ENCODE assay signal across 24 cellular contexts in the genomic region with DNA sequence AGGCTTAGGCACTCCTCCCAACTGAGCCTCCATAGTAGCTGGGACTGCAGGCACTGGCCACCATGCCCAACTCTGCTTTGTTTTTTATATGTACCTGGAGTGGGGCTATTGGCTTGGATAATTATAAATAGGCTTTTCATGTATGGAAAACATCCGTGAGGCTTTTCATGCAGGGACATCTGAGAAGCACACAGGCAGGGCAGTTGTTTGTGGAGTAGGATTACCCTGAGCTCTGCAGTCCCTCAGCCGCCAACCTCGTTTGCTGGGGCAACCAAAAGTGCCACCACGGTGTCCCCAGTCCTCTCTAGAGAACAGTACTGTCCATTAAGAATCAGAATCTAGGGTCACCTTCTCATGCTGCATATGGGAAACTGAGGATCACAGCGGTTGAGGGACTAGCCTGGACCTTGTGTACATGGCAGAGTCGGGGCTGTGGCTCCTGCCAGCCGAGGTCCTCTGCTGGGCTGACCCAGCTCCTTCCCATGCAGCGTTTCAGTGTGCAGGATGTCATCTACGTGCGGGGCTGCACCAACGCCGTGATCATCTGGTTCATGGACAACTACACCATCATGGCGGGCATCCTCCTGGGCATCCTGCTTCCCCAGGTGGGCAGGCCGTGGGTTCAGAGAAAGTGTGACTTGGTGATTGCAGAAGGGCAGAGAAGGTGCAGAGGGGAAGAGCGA. TPM values are rescaled to one million over a fixed set of nuclear protein-coding genes. Genes with fewer than 3 reads are reported as not detected.
A peak's percentile ranks its signal among the peaks of the same experiment; 100 is the strongest.
DNase-seq lines count a peak whose midpoint lies in the region; ATAC-seq and TF ChIP-seq lines count a peak whose summit lies in the region.
"Had no signal": no experiment of that assay in that cellular context is flagged by ENCODE, and none has a peak within 500 bp of the region (broad histone marks: within the 10 kb centered on the region; RNA-seq: fewer than 3 reads in every experiment).

No MANE protein-coding gene starts in this region.

- H3K4me3 Mint-ChIP-seq in T-helper 17 cell, result no peak overlapping the region
- H3K4me3 Mint-ChIP-seq in naive thymus-derived CD8-positive, alpha-beta T cell, result peak overlapping the region in 2 of 10 donors; percentile 4 to 12
- H3K4me3 Mint-ChIP-seq in stimulated activated effector memory CD8-positive, alpha-beta T cell treated with anti-CD3 and anti-CD28 coated beads, Interleukin-12 subunit alpha, Interleukin-12 subunit beta, amount 100 ng/mL, for 72 hours, result no peak overlapping the region
- H3K4me3 Mint-ChIP-seq: immature natural killer cell had no signal

- no peaks in the 10 kb centered on the region for H3K36me3 Mint-ChIP-seq in T-helper 17 cell (ENCODE audit: low read depth)
- no peaks in the 10 kb centered on the region for H3K36me3 Mint-ChIP-seq in naive thymus-derived CD8-positive, alpha-beta T cell
- H3K36me3 Mint-ChIP-seq in stimulated activated effector memory CD8-positive, alpha-beta T cell treated with anti-CD3 and anti-CD28 coated beads, Interleukin-12 subunit alpha, Interleukin-12 subunit beta, amount 100 ng/mL, for 72 hours, result peaks cover 6% of the 10 kb centered on the region
- H3K36me3 Mint-ChIP-seq: activated naive CD4-positive, alpha-beta T cell treated with anti-CD3 and anti-CD28 coated beads, Interleukin-2, amount 50 U/mL, for 72 hours; immature natural killer cell had no signal

- peak overlapping the region; percentile 96 for H3K27ac Mint-ChIP-seq in T-helper 17 cell
- peak overlapping the region in 6 of 10 donors; percentile 16 to 77 (median 52) for H3K27ac Mint-ChIP-seq in naive thymus-derived CD8-positive, alpha-beta T cell
- peak overlapping the region; percentile 92 for H3K27ac Mint-ChIP-seq in stimulated activated effector memory CD8-positive, alpha-beta T cell treated with anti-CD3 and anti-CD28 coated beads, Interleukin-12 subunit alpha, Interleukin-12 subunit beta, amount 100 ng/mL, for 72 hours
- H3K27ac Mint-ChIP-seq: immature natural killer cell had no signal

- ATAC-seq in T-helper 17 cell, result no peak
- ATAC-seq in naive thymus-derived CD8-positive, alpha-beta T cell, result no peak
- ATAC-seq in stimulated activated effector memory CD8-positive, alpha-beta T cell treated with anti-CD3 and anti-CD28 coated beads, Interleukin-12 subunit alpha, Interleukin-12 subunit beta, amount 100 ng/mL, for 72 hours, result no peak
- ATAC-seq: activated naive CD4-positive, alpha-beta T cell treated with anti-CD3 and anti-CD28 coated beads, Interleukin-2, amount 50 U/mL, for 72 hours; HCT116 had no signal

- H3K27me3 Mint-ChIP-seq in T-helper 17 cell, result no peaks in the 10 kb centered on the region
- no peaks in the 10 kb centered on the region for H3K27me3 Mint-ChIP-seq in naive thymus-derived CD8-positive, alpha-beta T cell

- POLR2A ChIA-PET in naive thymus-derived CD8-positive, alpha-beta T cell (lab: Charles Lee), result interaction anchor here (1.2 kb wide), 1 partner anchor 99 kb away, joined by 3 read pairs; no protein-coding TSS in a partner anchor
- POLR2A ChIA-PET in RWPE1 (lab: Yijun Ruan, JAX; ENCODE audit: low non-redundant PET), result no interaction called here

- no peaks in the 10 kb centered on the region for H3K9me3 ChIP-seq in T-helper 17 cell (ENCODE audit: control insufficient read depth, low read length, poor library complexity, severe bottlenecking)
- H3K9me3 ChIP-seq: heart left ventricle, tibial artery had no signal

- peak; percentile 5 for DNase-seq in activated CD4-positive, alpha-beta T cell treated with anti-CD3 and anti-CD28 coated beads for 1 hour
- DNase-seq in activated CD4-positive, alpha-beta T cell treated with anti-CD3 and anti-CD28 coated beads for 4 hours, result no peak
- DNase-seq in T-helper 17 cell, result no peak
- DNase-seq in naive thymus-derived CD8-positive, alpha-beta T cell, result peak in 1 of 10 donors; percentile 31
- no peak for DNase-seq in stimulated activated effector memory CD8-positive, alpha-beta T cell treated with anti-CD3 and anti-CD28 coated beads, Interleukin-12 subunit alpha, Interleukin-12 subunit beta, amount 100 ng/mL, for 72 hours (ENCODE audit: low spot score in 2 of 2)
- DNase-seq in GM19238 (ENCODE audit: insufficient read length, low spot score), result no peak
- no peak for DNase-seq in activated gamma-delta T cell (lab: John Stamatoyannopoulos, UW)
- no peak for DNase-seq in RWPE1 (ENCODE audit: low spot score)
- DNase-seq: 8988T; activated CD4-positive, alpha-beta T cell treated with anti-CD3 and anti-CD28 coated beads, Interleukin-2, amount 50 U/mL, for 1 hour; activated T-cell treated with anti-CD3 and anti-CD28 coated beads, Interleukin-2, amount 50 U/mL, for 1 hour; heart left ventricle; immature natural killer cell; KBM-7; MV-4-11; NCI-H1694 treated with DMSO at 0.1 percent for 48 hours; NCI-H774; occipital lobe; OCI-M1; SHP77; stimulated activated naive CD4-positive, alpha-beta T cell had no signal

- no peak overlapping the region for H3K27ac ChIP-seq in RWPE1
- H3K27ac ChIP-seq: tibial artery had no signal

- no peak for TF ChIP-seq CTCF in RWPE1 (conservative IDR thresholded peaks at IDR 0.05; ENCODE audit: low read depth)

- no peaks in the 10 kb centered on the region for H3K9me3 Mint-ChIP-seq in naive thymus-derived CD8-positive, alpha-beta T cell
- H3K9me3 Mint-ChIP-seq in stimulated activated effector memory CD8-positive, alpha-beta T cell treated with anti-CD3 and anti-CD28 coated beads, Interleukin-12 subunit alpha, Interleukin-12 subunit beta, amount 100 ng/mL, for 72 hours, result no peaks in the 10 kb centered on the region
- H3K9me3 Mint-ChIP-seq: activated naive CD4-positive, alpha-beta T cell treated with anti-CD3 and anti-CD28 coated beads, Interleukin-2, amount 50 U/mL, for 72 hours; immature natural killer cell had no signal

- CTCF ChIA-PET in RWPE1 (lab: Yijun Ruan, JAX), result interaction anchor here (0.6 to 4.3 kb wide), 7 partner anchors 38 to 260 kb away, joined by 3 to 26 read pairs (median 3); no protein-coding TSS in a partner anchor

- peaks cover 23% of the 10 kb centered on the region for H3K4me1 Mint-ChIP-seq in T-helper 17 cell
- peaks cover 9 to 12% (median 10%) of the 10 kb centered on the region in 4 donors for H3K4me1 Mint-ChIP-seq in naive thymus-derived CD8-positive, alpha-beta T cell
- peaks cover 12% of the 10 kb centered on the region for H3K4me1 Mint-ChIP-seq in stimulated activated effector memory CD8-positive, alpha-beta T cell treated with anti-CD3 and anti-CD28 coated beads, Interleukin-12 subunit alpha, Interleukin-12 subunit beta, amount 100 ng/mL, for 72 hours

RNA-seq across cellular contexts. Expression of gene TSPAN15, which starts 54.5 kb away (rescaled TPM):
- 10 to 100 TPM; 20.3 to 28.7 TPM for total RNA-seq in T-helper 17 cell
- total RNA-seq in naive thymus-derived CD8-positive, alpha-beta T cell, result under 1 TPM; 0.55 to 0.68 TPM
- polyA plus RNA-seq in naive thymus-derived CD8-positive, alpha-beta T cell, result 1 to 10 TPM in 1 of 3 donors, under 1 TPM in 1, not detected in 1; 0.92 to 1.1 TPM

Comparison
In these comparisons a context has a peak if more than half of its experiments do, and no peak if none do; other contexts are left out.
1. RNA of gene TSPAN15, which starts 54.5 kb away (total RNA-seq): 20.3 to 28.7 TPM in T-helper 17 cell; 0.55 to 0.68 TPM in naive thymus-derived CD8-positive, alpha-beta T cell; every median in the first group is over 10 times any median in the second.
2. Peak in every context shown above with its lines, with median percentiles within 50 percentile points of each other: H3K27ac Mint-ChIP-seq.